ENCODE assay signal across 3 cellular contexts in the genomic region with DNA sequence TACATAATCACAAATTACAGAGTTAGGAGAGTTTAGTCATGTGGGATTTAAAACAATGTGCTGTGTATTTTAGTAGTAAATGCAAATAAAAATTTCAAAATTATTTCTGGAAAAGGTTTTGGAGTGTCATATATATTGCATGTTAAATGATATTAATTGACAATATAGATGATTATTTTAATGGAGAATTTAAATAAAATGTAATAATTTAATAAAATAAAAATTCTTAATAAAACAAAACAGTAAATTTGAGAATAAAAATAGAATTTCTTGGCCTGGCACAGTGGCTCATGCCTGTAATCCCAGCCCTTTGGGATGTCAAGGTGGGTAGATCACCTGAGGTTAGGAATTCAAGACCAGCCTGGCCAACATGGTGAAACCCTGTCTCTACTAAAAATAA.
TF ChIP-seq lines count a peak whose summit lies in the region.

No MANE protein-coding gene starts in this region.

TF ChIP-seq in HCT116, 20 proteins besides CTCF, POLR2A, EP300 and RAD21:
- TF ChIP-seq CEBPB (IDR thresholded peaks at IDR 0.05; ENCODE audit: low read depth), result no peak
- no peak for TF ChIP-seq EZH2phosphoT487 (IDR thresholded peaks at IDR 0.05; ENCODE audit: borderline replicate concordance)
TF ChIP-seq in HCT116: peak in this region for 0.

TF ChIP-seq in WTC11, 78 proteins besides CTCF, POLR2A, EP300 and RAD21:
- peak; percentile 94 for TF ChIP-seq HMGA2 (CRISPR knock-in tag; IDR thresholded peaks at IDR 0.05)
- TF ChIP-seq SOX15 (CRISPR knock-in tag; IDR thresholded peaks at IDR 0.05), result no peak

TF ChIP-seq in H1, 55 proteins besides CTCF, POLR2A, EP300 and RAD21:
- TF ChIP-seq JUN (IDR thresholded peaks at IDR 0.05; ENCODE audit: low read depth, low read length) (no peak), KDM5A (IDR thresholded peaks at IDR 0.05; ENCODE audit: low read length) (no peak), POU5F1 (IDR thresholded peaks at IDR 0.05; ENCODE audit: low read depth, low read length) (no peak), CBX8 (IDR thresholded peaks at IDR 0.05; ENCODE audit: borderline replicate concordance, low read depth, low read length) (no peak), POLR2AphosphoS5 (IDR thresholded peaks at IDR 0.05; ENCODE audit: low read depth, low read length) (no peak), SIN3A (conservative IDR thresholded peaks at IDR 0.05 in 1 of 2, IDR thresholded peaks at IDR 0.05 in 1 of 2; ENCODE audit: low read depth in 1 of 2, low read length in 2 of 2) (no peak), RFX5 (IDR thresholded peaks at IDR 0.05; ENCODE audit: borderline replicate concordance, low read depth, low read length) (no peak), RBBP5 (IDR thresholded peaks at IDR 0.05; ENCODE audit: borderline replicate concordance, low read depth, low read length) (no peak)
